ENCODE assay signal across 22 cellular contexts in the genomic region with DNA sequence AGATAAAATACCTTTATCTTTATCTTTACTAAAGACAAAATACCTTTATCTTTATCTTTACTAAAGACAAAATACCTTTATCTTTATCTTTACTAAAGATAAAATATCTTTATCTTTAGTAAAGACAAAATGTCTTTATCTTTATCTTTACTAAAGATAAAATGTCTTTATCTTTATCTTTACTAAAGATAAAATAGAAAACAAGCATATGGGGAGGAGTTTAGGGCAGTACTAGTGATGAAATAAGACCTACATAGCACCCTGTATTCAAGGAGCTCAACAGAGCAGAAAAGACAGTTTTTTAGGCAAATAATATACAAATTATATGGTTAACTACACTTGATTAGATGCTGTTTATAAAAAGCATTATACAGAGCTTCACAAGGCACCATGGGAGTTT. TPM values are rescaled to one million over a fixed set of nuclear protein-coding genes. Genes with fewer than 3 reads are reported as not detected.
DNase-seq lines count a peak whose midpoint lies in the region; ATAC-seq and FAIRE-seq lines count a peak whose summit lies in the region.
"Had no signal": no experiment of that assay in that cellular context is flagged by ENCODE, and none has a peak within 500 bp of the region (broad histone marks: within the 10 kb centered on the region; RNA-seq: fewer than 3 reads in every experiment).

No MANE protein-coding gene starts in this region.

- H3K36me3 Mint-ChIP-seq in activated CD8-positive, alpha-beta memory T cell treated with anti-CD3 and anti-CD28 coated beads, Interleukin-2, amount 10 ng/mL, durations not matched to agents 7 days and 5 days = peaks cover 1% of the 10 kb centered on the region
- H3K36me3 Mint-ChIP-seq: CD8-positive, alpha-beta T cell had no signal

- FAIRE-seq in islet of Langerhans (lab: Jason Lieb, UNC) = peak; percentile 5
- FAIRE-seq: HepG2, K562 had no signal

- H3K4me3 Mint-ChIP-seq in activated CD8-positive, alpha-beta memory T cell treated with anti-CD3 and anti-CD28 coated beads, Interleukin-2, amount 10 ng/mL, durations not matched to agents 7 days and 5 days = no peak overlapping the region
- H3K4me3 Mint-ChIP-seq: H9, HFFc6 had no signal

- H3K27me3 Mint-ChIP-seq in activated CD8-positive, alpha-beta memory T cell treated with anti-CD3 and anti-CD28 coated beads, Interleukin-2, amount 10 ng/mL, durations not matched to agents 7 days and 5 days = no peaks in the 10 kb centered on the region

- H3K27ac Mint-ChIP-seq in activated CD8-positive, alpha-beta memory T cell treated with anti-CD3 and anti-CD28 coated beads, Interleukin-2, amount 10 ng/mL, durations not matched to agents 7 days and 5 days = peak overlapping the region; percentile 83
- H3K27ac Mint-ChIP-seq: H9, HFFc6 had no signal

- CTCF ChIA-PET in activated CD8-positive, alpha-beta memory T cell treated with anti-CD3 and anti-CD28 coated beads, Interleukin-2, amount 10 ng/mL, durations not matched to agents 7 days and 5 days (lab: Charles Lee) = interaction anchor here (0.9 to 11.5 kb wide), 5 partner anchors 22 to 250 kb away, joined by 3 to 219 read pairs (median 6); a partner anchor contains a TSS

- H3K9me3 Mint-ChIP-seq in activated CD8-positive, alpha-beta memory T cell treated with anti-CD3 and anti-CD28 coated beads, Interleukin-2, amount 10 ng/mL, durations not matched to agents 7 days and 5 days (ENCODE audit: low read depth) = no peaks in the 10 kb centered on the region
- H3K9me3 Mint-ChIP-seq: CD8-positive, alpha-beta T cell; H9; HFFc6 had no signal

- H3K4me1 Mint-ChIP-seq in activated CD8-positive, alpha-beta memory T cell treated with anti-CD3 and anti-CD28 coated beads, Interleukin-2, amount 10 ng/mL, durations not matched to agents 7 days and 5 days = peaks cover 53% of the 10 kb centered on the region

- ATAC-seq in activated CD8-positive, alpha-beta memory T cell treated with anti-CD3 and anti-CD28 coated beads, Interleukin-2, amount 10 ng/mL, durations not matched to agents 7 days and 5 days = no peak
- ATAC-seq in GM19463 (IDR thresholded peaks at IDR 0.05; ENCODE audit: unreplicated experiment) (no peak), left ventricle myocardium superior (no peak)
- ATAC-seq: HepG2, K562, Right ventricle myocardium inferior had no signal

- intact Hi-C loops in left ventricle myocardium superior (cut with micrococcal nuclease) = loop anchor here (5.0 to 10.0 kb wide), 2 partner anchors 172 to 385 kb away; no protein-coding TSS in a partner anchor

- no peak for DNase-seq in activated CD8-positive, alpha-beta memory T cell treated with anti-CD3 and anti-CD28 coated beads, Interleukin-2, amount 10 ng/mL, durations not matched to agents 7 days and 5 days
- DNase-seq in activated CD8-positive, alpha-beta memory T cell treated with anti-CD3 and anti-CD28 coated beads for 24 hours = no peak
- peak; percentile 71 to 76 for DNase-seq in NCI-H526 (lab: John Stamatoyannopoulos, UW)
- no peak for DNase-seq in stimulated activated naive CD4-positive, alpha-beta T cell (lab: John Stamatoyannopoulos, UW)
- no peak for DNase-seq in iPS-NIHi11 (ENCODE audit: low spot score)
- no peak for DNase-seq in left ventricle myocardium superior
- DNase-seq: DND-41, GM23248, H9, HFFc6, NCI-H1105, NCI-H2029, NCI-H226, NCI-H510A treated with DMSO at 0.1 percent for 48 hours had no signal

RNA-seq across cellular contexts. Expression of a gene that starts 19.3 kb away (rescaled TPM):
- total RNA-seq in activated CD8-positive, alpha-beta memory T cell treated with anti-CD3 and anti-CD28 coated beads, Interleukin-2, amount 10 ng/mL, durations not matched to agents 7 days and 5 days = under 1 TPM in 1 of 2 experiments, not detected in 1; 0.37 TPM
- total RNA-seq in left ventricle myocardium superior = not detected
- total RNA-seq: CD8-positive, alpha-beta T cell; H9; HepG2; HFFc6; K562; OCI-LY7; Right ventricle myocardium inferior; SJSA1 had no signal

RNA-seq across cellular contexts. Expression of a gene that starts 29.8 kb away (rescaled TPM):
- not detected for total RNA-seq in activated CD8-positive, alpha-beta memory T cell treated with anti-CD3 and anti-CD28 coated beads, Interleukin-2, amount 10 ng/mL, durations not matched to agents 7 days and 5 days
- total RNA-seq in left ventricle myocardium superior = not detected
- total RNA-seq: CD8-positive, alpha-beta T cell; GM23248; H9; HepG2; HFFc6; K562; OCI-LY7; Right ventricle myocardium inferior; SJSA1 had no signal

RNA-seq across cellular contexts. Expression of a gene that starts 47.7 kb away (rescaled TPM):
- total RNA-seq in activated CD8-positive, alpha-beta memory T cell treated with anti-CD3 and anti-CD28 coated beads, Interleukin-2, amount 10 ng/mL, durations not matched to agents 7 days and 5 days = 10 to 100 TPM; 29.2 to 53.0 TPM
- 2.4 TPM for total RNA-seq in left ventricle myocardium superior

Comparison
In these comparisons a context has a peak if more than half of its experiments do, and no peak if none do; other contexts are left out.
1. DNase-seq: peak in NCI-H526 (2 of 2); none in activated CD8-positive, alpha-beta memory T cell treated with anti-CD3 and anti-CD28 coated beads, Interleukin-2, amount 10 ng/mL, durations not matched to agents 7 days and 5 days (single experiment), activated CD8-positive, alpha-beta memory T cell treated with anti-CD3 and anti-CD28 coated beads for 24 hours (single experiment), stimulated activated naive CD4-positive, alpha-beta T cell (0 of 6), iPS-NIHi11 (single experiment) and left ventricle myocardium superior (single experiment).